10 cellular contexts compared by ENCODE assay signal in genomic region chr5:39578887-39579497, GRCh38.
DNase-seq lines count a peak whose midpoint lies in the region; ATAC-seq and TF ChIP-seq lines count a peak whose summit lies in the region.
"Had no signal": no experiment of that assay in that cellular context is flagged by ENCODE, and none has a peak within 500 bp of the region (broad histone marks: within the 10 kb centered on the region; RNA-seq: fewer than 3 reads in every experiment).

No MANE protein-coding gene starts in this region.

- no peak for DNase-seq in BJ (ENCODE audit: low read depth)
- DNase-seq in HEK293T (ENCODE audit: extremely low spot score) = no peak
- DNase-seq in astrocyte of the spinal cord (ENCODE audit: low read depth, low spot score) = peak; percentile 55
- DNase-seq in lower lobe of right lung = no peak
- no peak for DNase-seq in middle frontal gyrus (ENCODE audit: extremely low spot score, low spot score)
- DNase-seq in NK-92 (lab: John Stamatoyannopoulos, UW; ENCODE audit: unreplicated experiment) = no peak
- no peak for DNase-seq in NCI-H1105 (lab: John Stamatoyannopoulos, UW)
- no peak for DNase-seq in 8988T
- DNase-seq: activated CD8-positive, alpha-beta memory T cell treated with anti-CD3 and anti-CD28 coated beads for 24 hours had no signal

- ATAC-seq in lower lobe of right lung = no peak

- peaks cover 6% of the 10 kb centered on the region for H3K27me3 ChIP-seq in BJ (ENCODE audit: control insufficient read depth, insufficient read depth, low read length)
- no peaks in the 10 kb centered on the region for H3K27me3 ChIP-seq in lower lobe of right lung (ENCODE audit: low read depth)

- H3K27ac ChIP-seq in lower lobe of right lung = no peak overlapping the region

- POLR2A ChIA-PET in BJ (lab: Charles Lee) (no interaction called here), HEK293T (lab: Yijun Ruan, JAX) (no interaction called here)

- no peaks in the 10 kb centered on the region for H3K9me3 ChIP-seq in lower lobe of right lung
- H3K9me3 ChIP-seq: HAP-1 had no signal

- CTCF ChIA-PET in BJ (lab: Yijun Ruan, JAX) (interaction anchor here (0.7 to 3.0 kb wide), 5 partner anchors 9 to 1300 kb away, joined by 3 to 12 read pairs (median 4); no protein-coding TSS in a partner anchor), HEK293T (lab: Yijun Ruan, JAX) (interaction anchor here (0.6 to 2.2 kb wide), 3 partner anchors 27 to 1156 kb away, joined by 3 to 6 read pairs (median 3); no protein-coding TSS in a partner anchor)

- intact Hi-C loops in lower lobe of right lung (cut with DNase I) = no loop called here

- peak; percentile 41; the same call in 1 of the 2 replicates for TF ChIP-seq CTCF in BJ (IDR thresholded peaks at IDR 0.05; ENCODE audit: insufficient read depth, low read depth, low read length)
- peak; percentile 31 for TF ChIP-seq CTCF in astrocyte of the spinal cord (IDR thresholded peaks at IDR 0.05; ENCODE audit: low read depth, low read length)
- TF ChIP-seq CTCF in lower lobe of right lung (IDR thresholded peaks at IDR 0.05) = peak; percentile 72

- H3K36me3 ChIP-seq in BJ (ENCODE audit: control insufficient read depth, insufficient read depth, low read length) = no peaks in the 10 kb centered on the region
- H3K36me3 ChIP-seq in lower lobe of right lung = no peaks in the 10 kb centered on the region
- H3K36me3 ChIP-seq: HAP-1 had no signal

- H3K4me3 ChIP-seq in BJ (ENCODE audit: low read depth, low read length) (no peak overlapping the region), astrocyte of the spinal cord (ENCODE audit: low read depth, low read length) (no peak overlapping the region), lower lobe of right lung (no peak overlapping the region)
- H3K4me3 ChIP-seq: HAP-1 had no signal

- H3K4me1 ChIP-seq in lower lobe of right lung = peaks cover 4% of the 10 kb centered on the region
- H3K4me1 ChIP-seq: HAP-1 had no signal

- in situ Hi-C loops in astrocyte of the spinal cord (cut with HindIII; ENCODE audit: low sequenced_read_pairs) = no loop called here

TF ChIP-seq in HEK293T, 16 proteins besides CTCF, POLR2A, EP300 and RAD21:
- TF ChIP-seq ZNF384 (IDR thresholded peaks at IDR 0.05) (peak; percentile 85), L3MBTL2 (conservative IDR thresholded peaks at IDR 0.05) (no peak)
TF ChIP-seq in HEK293T: peak in this region for 1.
